1 cellular context compared by ENCODE assay signal in the genomic region with DNA sequence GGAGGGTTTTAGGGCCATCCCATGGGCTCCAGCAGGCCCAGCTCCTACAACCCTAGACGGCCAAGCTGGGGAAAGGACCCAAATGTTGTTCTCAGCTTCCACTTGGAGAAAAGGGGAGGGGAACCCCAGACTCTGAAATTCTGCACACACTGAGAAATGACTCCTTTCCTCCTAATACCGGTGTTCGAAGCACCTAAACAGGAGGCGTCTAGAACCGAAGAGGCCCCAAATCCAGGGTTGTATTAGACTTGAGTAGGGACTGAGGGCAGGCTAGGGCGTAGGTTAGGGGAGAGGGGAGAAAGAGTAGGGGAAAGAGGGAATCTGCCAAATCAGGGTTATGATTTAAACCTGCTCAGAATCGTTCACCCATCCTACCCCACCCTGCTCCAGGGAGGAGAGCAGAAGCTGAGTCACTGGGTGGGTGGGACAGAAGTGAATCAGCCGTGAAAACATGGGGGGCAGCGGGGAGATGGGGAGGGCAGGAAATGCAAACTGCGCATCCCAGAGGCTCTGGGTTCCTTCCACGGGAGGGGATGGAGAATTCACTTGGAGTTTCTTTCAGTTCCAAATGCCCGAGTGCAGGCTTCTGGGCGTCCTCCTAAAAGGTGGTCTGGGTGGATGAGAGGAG.
TF ChIP-seq lines count a peak whose summit lies in the region.

No MANE protein-coding gene starts in this region.

TF ChIP-seq in K562, 482 proteins besides CTCF, POLR2A, EP300 and RAD21:
- peak in 1 of 2 experiments; percentile 20; a peak in 1 of 4 replicates for TF ChIP-seq RCOR1 (IDR thresholded peaks at IDR 0.05; ENCODE audit: borderline replicate concordance in 1 of 2, low read depth in 2 of 2, low read length in 2 of 2)
- TF ChIP-seq NELFE (IDR thresholded peaks at IDR 0.05; ENCODE audit: insufficient read depth, insufficient read length) = no peak
- peak; percentile 24; the same call in 1 of the 2 replicates for TF ChIP-seq ZNF316 (IDR thresholded peaks at IDR 0.05)
- TF ChIP-seq CREM (IDR thresholded peaks at IDR 0.05; ENCODE audit: low read depth) = no peak
- peak; percentile 31; the same call in 1 of the 2 replicates for TF ChIP-seq ZBTB7A (IDR thresholded peaks at IDR 0.05; ENCODE audit: borderline replicate concordance, control insufficient read depth, low read depth, low read length)
- peak; percentile 54; the same call in 1 of the 2 replicates for TF ChIP-seq JUND (IDR thresholded peaks at IDR 0.05; ENCODE audit: borderline replicate concordance, low read depth, low read length)
- TF ChIP-seq JUND (tag; IDR thresholded peaks at IDR 0.05; ENCODE audit: borderline replicate concordance, low read depth, low read length) = no peak
- TF ChIP-seq ZNF583 (CRISPR knock-in tag; IDR thresholded peaks at IDR 0.05) = no peak
- peak; percentile 55 for TF ChIP-seq EGR1 (conservative IDR thresholded peaks at IDR 0.05)
- TF ChIP-seq NFE2 (IDR thresholded peaks at IDR 0.05; ENCODE audit: low read depth) = peak; percentile 78
- peak; percentile 38 for TF ChIP-seq ATF3 (IDR thresholded peaks at IDR 0.05)
- TF ChIP-seq ATF3 (CRISPR knock-in tag; conservative IDR thresholded peaks at IDR 0.05) = no peak
- peak; percentile 66 to 82; a peak in 3 of 4 replicates for TF ChIP-seq KDM1A (IDR thresholded peaks at IDR 0.05)
- 0 out of 2 replicates have a peak, but pooled peaks have one; percentile 18 for TF ChIP-seq JUN (IDR thresholded peaks at IDR 0.05; ENCODE audit: borderline replicate concordance, low read depth, low read length)
- TF ChIP-seq JUN (CRISPR knock-in tag; IDR thresholded peaks at IDR 0.05; ENCODE audit: borderline replicate concordance) = no peak
